1 cellular context compared by ENCODE assay signal in genomic region chr2:237551071-237551574, GRCh38.
A peak's percentile ranks its signal among the peaks of the same experiment; 100 is the strongest.
TF ChIP-seq lines count a peak whose summit lies in the region.

No MANE protein-coding gene starts in this region.

TF ChIP-seq in HepG2, 621 proteins besides CTCF, POLR2A, EP300 and RAD21 (continued from another document):
- TF ChIP-seq BRCA1 (CRISPR knock-in tag; IDR thresholded peaks at IDR 0.05) (no peak), PHF20 (CRISPR knock-in tag; IDR thresholded peaks at IDR 0.05) (peak; percentile 55; the same call in 1 of the 2 replicates), ZSCAN9 (CRISPR knock-in tag; IDR thresholded peaks at IDR 0.05; ENCODE audit: borderline replicate concordance) (no peak), PHF8 (CRISPR knock-in tag; IDR thresholded peaks at IDR 0.05) (no peak), FIP1L1 (IDR thresholded peaks at IDR 0.05; ENCODE audit: borderline replicate concordance, insufficient read depth, low read depth, low read length) (no peak), ZBTB8A (CRISPR knock-in tag; IDR thresholded peaks at IDR 0.05; ENCODE audit: borderline replicate concordance, low read depth) (no peak), ZMYM2 (CRISPR knock-in tag; IDR thresholded peaks at IDR 0.05) (peak; percentile 68), LBX2 (CRISPR knock-in tag; IDR thresholded peaks at IDR 0.05; ENCODE audit: borderline replicate concordance) (0 out of 2 replicates have a peak, but pooled peaks have one; percentile 54), FOXP4 (CRISPR knock-in tag; IDR thresholded peaks at IDR 0.05) (no peak), ZBTB43 (CRISPR knock-in tag; conservative IDR thresholded peaks at IDR 0.05) (no peak), TFAP4 (IDR thresholded peaks at IDR 0.05; ENCODE audit: borderline replicate concordance, low read depth) (peak; percentile 41; the same call in 1 of the 2 replicates), IRF9 (CRISPR knock-in tag; IDR thresholded peaks at IDR 0.05; ENCODE audit: borderline replicate concordance) (peak; percentile 32; the same call in 1 of the 2 replicates), NR2F1 (CRISPR knock-in tag; IDR thresholded peaks at IDR 0.05) (peak in 1 of 2 experiments; percentile 12; a peak in 1 of 4 replicates), AKAP8 (CRISPR knock-in tag; IDR thresholded peaks at IDR 0.05) (no peak), ZNF772 (CRISPR knock-in tag; IDR thresholded peaks at IDR 0.05) (0 out of 2 replicates have a peak, but pooled peaks have one; percentile 42), CCAR2 (optimal IDR thresholded peaks at IDR 0.05; ENCODE audit: low read depth, low read length) (no peak), CREM (IDR thresholded peaks at IDR 0.05) (no peak), CREM (CRISPR knock-in tag; IDR thresholded peaks at IDR 0.05) (no peak), KLF11 (CRISPR knock-in tag; IDR thresholded peaks at IDR 0.05) (no peak), ZNF382 (CRISPR knock-in tag; IDR thresholded peaks at IDR 0.05; ENCODE audit: borderline replicate concordance) (no peak), ZNF235 (CRISPR knock-in tag; IDR thresholded peaks at IDR 0.05; ENCODE audit: borderline replicate concordance) (no peak), ZNF747 (CRISPR knock-in tag; IDR thresholded peaks at IDR 0.05; ENCODE audit: borderline replicate concordance) (0 out of 2 replicates have a peak, but pooled peaks have one; percentile 38), ZBTB21 (CRISPR knock-in tag; IDR thresholded peaks at IDR 0.05) (0 out of 2 replicates have a peak, but pooled peaks have one; percentile 27), TBL1XR1 (IDR thresholded peaks at IDR 0.05; ENCODE audit: borderline replicate concordance, low read length, partially characterized antibody) (no peak), PHB2 (IDR thresholded peaks at IDR 0.05; ENCODE audit: partially characterized antibody) (no peak), ZNF574 (CRISPR knock-in tag; IDR thresholded peaks at IDR 0.05) (peak; percentile 34; the same call in 1 of the 2 replicates), ZFY (CRISPR knock-in tag; IDR thresholded peaks at IDR 0.05) (peak; percentile 46; the same call in 1 of the 2 replicates), ZNF18 (CRISPR knock-in tag; IDR thresholded peaks at IDR 0.05; ENCODE audit: insufficient replicate concordance) (no peak), SMAD3 (CRISPR knock-in tag; IDR thresholded peaks at IDR 0.05) (no peak), RARA (CRISPR knock-in tag; IDR thresholded peaks at IDR 0.05) (peak; percentile 57; the same call in 1 of the 2 replicates), ZNF781 (CRISPR knock-in tag; IDR thresholded peaks at IDR 0.05; ENCODE audit: borderline replicate concordance, not compliant biosample characterization) (no peak), HNF4G (IDR thresholded peaks at IDR 0.05; ENCODE audit: borderline replicate concordance, low read depth, low read length) (no peak), HNF4G (CRISPR knock-in tag; IDR thresholded peaks at IDR 0.05; ENCODE audit: borderline replicate concordance, low read depth) (peak; percentile 45; the same call in 1 of the 2 replicates), ZNF563 (CRISPR knock-in tag; IDR thresholded peaks at IDR 0.05) (peak; percentile 48; the same call in 1 of the 2 replicates), ARNT (IDR thresholded peaks at IDR 0.05) (no peak), ZNF512 (CRISPR knock-in tag; IDR thresholded peaks at IDR 0.05) (no peak), ZNF296 (CRISPR knock-in tag; conservative IDR thresholded peaks at IDR 0.05) (no peak), NFKB2 (CRISPR knock-in tag; IDR thresholded peaks at IDR 0.05; ENCODE audit: borderline replicate concordance) (0 out of 2 replicates have a peak, but pooled peaks have one; percentile 78), SP4 (CRISPR knock-in tag; IDR thresholded peaks at IDR 0.05) (0 out of 2 replicates have a peak, but pooled peaks have one; percentile 25), SP140L (CRISPR knock-in tag; IDR thresholded peaks at IDR 0.05; ENCODE audit: borderline replicate concordance) (no peak), REL (CRISPR knock-in tag; conservative IDR thresholded peaks at IDR 0.05) (no peak), ZBTB4 (CRISPR knock-in tag; IDR thresholded peaks at IDR 0.05; ENCODE audit: borderline replicate concordance) (no peak), HNRNPH1 (optimal IDR thresholded peaks at IDR 0.05; ENCODE audit: low read depth, low read length) (no peak), ZNF570 (CRISPR knock-in tag; IDR thresholded peaks at IDR 0.05; ENCODE audit: borderline replicate concordance) (no peak)
